14 cellular contexts compared by ENCODE assay signal in the genomic region with DNA sequence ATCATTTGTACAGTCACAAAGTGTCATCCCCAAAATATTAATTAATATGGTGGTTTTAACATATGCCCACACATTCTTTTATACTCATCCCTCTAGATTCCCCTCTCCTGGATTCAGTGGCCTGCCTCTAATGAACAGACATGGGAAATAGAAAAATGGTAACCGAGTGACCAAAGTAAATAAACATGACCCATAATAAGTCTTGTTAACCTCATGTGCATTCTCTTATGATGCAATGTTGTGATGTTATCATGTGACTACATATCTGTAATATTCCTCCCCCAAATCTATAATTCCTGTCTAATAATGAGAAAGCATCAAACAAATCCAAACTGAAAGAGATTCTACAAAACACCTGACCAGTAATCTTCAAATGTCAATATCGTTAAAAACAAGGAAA.
"Had no signal": no experiment of that assay in that cellular context is flagged by ENCODE, and none has a peak within 500 bp of the region (broad histone marks: within the 10 kb centered on the region; RNA-seq: fewer than 3 reads in every experiment).

No MANE protein-coding gene starts in this region.

- H3K4me3 Mint-ChIP-seq: activated CD8-positive, alpha-beta T cell treated with anti-CD3 and anti-CD28 coated beads, Interleukin-2, amount 10 ng/mL, durations not matched to agents 7 days and 5 days; dendritic cell treated with granulocyte-macrophage colony-stimulating factor and Interleukin-4, amounts not matched to agents 40 ng/mL and 50 ng/mL, for 4 days; neural progenitor cell had no signal

- H3K27me3 Mint-ChIP-seq: dendritic cell treated with granulocyte-macrophage colony-stimulating factor and Interleukin-4, amounts not matched to agents 40 ng/mL and 50 ng/mL, for 4 days had no signal

- H3K4me1 ChIP-seq: left ventricle myocardium inferior, upper lobe of left lung had no signal

- H3K4me3 ChIP-seq: left ventricle myocardium inferior, neural progenitor cell, ovary, suprapubic skin, upper lobe of left lung had no signal

- H3K36me3 Mint-ChIP-seq: neural progenitor cell had no signal

- H2AFZ ChIP-seq: neural progenitor cell had no signal

- ATAC-seq: activated CD8-positive, alpha-beta T cell treated with anti-CD3 and anti-CD28 coated beads, Interleukin-2, amount 10 ng/mL, durations not matched to agents 7 days and 5 days; stimulated activated naive CD8-positive, alpha-beta T cell treated with anti-CD3 and anti-CD28 coated beads, Interleukin-15, Interleukin-2, amounts not matched to agents 100 U/mL and 50 U/mL, for 24 hours had no signal

- H3K27ac ChIP-seq: left ventricle myocardium inferior, neural progenitor cell, ovary, suprapubic skin, upper lobe of left lung had no signal

- H3K36me3 ChIP-seq: left ventricle myocardium inferior, neural progenitor cell, ovary, suprapubic skin, upper lobe of left lung had no signal

- H3K27me3 ChIP-seq: neural progenitor cell, ovary, suprapubic skin, upper lobe of left lung had no signal

- H3K27ac Mint-ChIP-seq: activated CD8-positive, alpha-beta T cell treated with anti-CD3 and anti-CD28 coated beads, Interleukin-2, amount 10 ng/mL, durations not matched to agents 7 days and 5 days; neural progenitor cell had no signal

- H3K4me2 ChIP-seq: neural progenitor cell had no signal

- H3K9ac ChIP-seq: neural progenitor cell had no signal

- DNase-seq: activated CD4-positive, alpha-beta T cell treated with anti-CD3 and anti-CD28 coated beads for 48 hours; activated CD8-positive, alpha-beta T cell treated with anti-CD3 and anti-CD28 coated beads, Interleukin-2, amount 10 ng/mL, durations not matched to agents 7 days and 5 days; activated naive CD4-positive, alpha-beta T cell treated with Interleukin-2 at 50 U/mL for 16 hours; erythroblast; foreskin melanocyte; head of caudate nucleus; left ventricle myocardium inferior; ovary; stimulated activated CD4-positive, alpha-beta T cell treated with anti-CD3 and anti-CD28 coated beads, Interleukin-2, amount 100 ng/mL, for 48 hours; stimulated activated naive CD8-positive, alpha-beta T cell treated with anti-CD3 and anti-CD28 coated beads, Interleukin-15, Interleukin-2, amounts not matched to agents 100 U/mL and 50 U/mL, for 24 hours; upper lobe of left lung had no signal

- H3K9me3 ChIP-seq: left ventricle myocardium inferior, ovary, suprapubic skin, upper lobe of left lung had no signal
